ENCODE assay signal across 20 cellular contexts in the genomic region with DNA sequence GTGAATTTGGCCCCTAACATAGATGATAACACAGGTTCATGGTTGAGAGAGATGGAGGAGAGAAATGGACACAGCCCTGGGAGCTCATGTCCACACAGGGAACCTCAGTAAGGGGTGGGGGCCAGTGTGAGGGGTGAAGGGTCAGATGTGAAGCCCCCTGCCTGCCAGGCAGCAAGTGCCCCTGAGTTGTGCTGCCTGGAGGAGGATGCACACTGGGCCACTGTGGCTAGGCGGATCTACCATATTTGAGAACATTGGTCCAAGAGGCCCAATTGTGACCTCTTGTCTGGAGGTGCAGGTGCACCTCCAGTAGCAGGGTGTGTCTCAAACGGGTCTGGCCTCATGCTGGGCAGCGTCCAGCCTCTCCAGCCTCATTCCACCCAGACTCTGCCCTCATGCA.
A peak's percentile ranks its signal among the peaks of the same experiment; 100 is the strongest.
DNase-seq lines count a peak whose midpoint lies in the region; ATAC-seq and TF ChIP-seq lines count a peak whose summit lies in the region.
"Had no signal": no experiment of that assay in that cellular context is flagged by ENCODE, and none has a peak within 500 bp of the region (broad histone marks: within the 10 kb centered on the region; RNA-seq: fewer than 3 reads in every experiment).

No MANE protein-coding gene starts in this region.

- H3K36me3 ChIP-seq in DND-41 (ENCODE audit: insufficient read depth, low read length) (peaks cover 59% of the 10 kb centered on the region), H7 (replicated peaks; ENCODE audit: control insufficient read depth, insufficient read depth, low read length) (no peaks in the 10 kb centered on the region), neuronal stem cell (replicated peaks in 1 of 2; ENCODE audit: control insufficient read depth in 2 of 2, insufficient read depth in 2 of 2, low read length in 2 of 2) (no peaks in the 10 kb centered on the region)
- H3K36me3 ChIP-seq: BE2C, BLaER1 had no signal

- no peaks in the 10 kb centered on the region for H3K79me1 ChIP-seq in neuronal stem cell (ENCODE audit: low read depth, low read length)

- ATAC-seq in DND-41 (ENCODE audit: insufficient read depth, low read depth) (no peak), HG03378 (IDR thresholded peaks at IDR 0.05; ENCODE audit: unreplicated experiment) (no peak), GM18870 (IDR thresholded peaks at IDR 0.05; ENCODE audit: unreplicated experiment) (no peak)

- no peak overlapping the region for H3K4me3 ChIP-seq in DND-41 (ENCODE audit: low read depth in 1 of 2, low read length in 2 of 2)
- H3K4me3 ChIP-seq in H7 (ENCODE audit: insufficient read depth, low read depth, low read length) = no peak overlapping the region
- no peak overlapping the region for H3K4me3 ChIP-seq in neuronal stem cell (ENCODE audit: low read length in 2 of 2)
- H3K4me3 ChIP-seq: BLaER1 had no signal

- H3K79me2 ChIP-seq in DND-41 (ENCODE audit: insufficient read depth, low read length) = peaks cover 8% of the 10 kb centered on the region; the same call in 1 of the 2 replicates

- no peak overlapping the region for H2AFZ ChIP-seq in DND-41 (ENCODE audit: low read depth, low read length)
- H2AFZ ChIP-seq in neuronal stem cell (ENCODE audit: low read length) = no peak overlapping the region

- H2BK12ac ChIP-seq in neuronal stem cell (ENCODE audit: low read length) = no peak overlapping the region

- H3K9me3 ChIP-seq in DND-41 (ENCODE audit: insufficient read depth, low read length, severe bottlenecking) (peaks cover 36% of the 10 kb centered on the region), neuronal stem cell (replicated peaks in 1 of 2; ENCODE audit: control insufficient read depth in 2 of 2, insufficient read depth in 1 of 2, low read depth in 1 of 2, low read length in 2 of 2) (no peaks in the 10 kb centered on the region)
- H3K9me3 ChIP-seq: BE2C had no signal

- no peaks in the 10 kb centered on the region for H4K20me1 ChIP-seq in DND-41 (ENCODE audit: insufficient read depth, low read length)
- H4K20me1 ChIP-seq: BLaER1 had no signal

- H2BK5ac ChIP-seq in neuronal stem cell (ENCODE audit: low read length) = no peak overlapping the region

- no peak overlapping the region for H4K91ac ChIP-seq in neuronal stem cell (ENCODE audit: low read depth, low read length, poor library complexity)

- H2BK15ac ChIP-seq in neuronal stem cell (ENCODE audit: low read length) = no peak overlapping the region

- no peak overlapping the region for H3K9ac ChIP-seq in DND-41 (ENCODE audit: low read depth, low read length)
- no peak overlapping the region for H3K9ac ChIP-seq in neuronal stem cell (ENCODE audit: low read depth, low read length, poor library complexity)
- H3K9ac ChIP-seq: BLaER1 had no signal

- H3K4me2 ChIP-seq in DND-41 (ENCODE audit: insufficient read depth, low read length) = no peak overlapping the region
- H3K4me2 ChIP-seq in neuronal stem cell (ENCODE audit: insufficient read depth, low read length, poor library complexity, severe bottlenecking) = no peak overlapping the region
- H3K4me2 ChIP-seq: BLaER1 had no signal

- TF ChIP-seq CTCF in DND-41 (IDR thresholded peaks at IDR 0.05; ENCODE audit: borderline replicate concordance, extremely low read depth, low read length, poor library complexity, severe bottlenecking) = no peak

- H3K4me1 ChIP-seq in DND-41 (ENCODE audit: insufficient read depth, low read length) (peaks cover 12% of the 10 kb centered on the region), neuronal stem cell (ENCODE audit: control insufficient read depth in 2 of 2, insufficient read depth in 1 of 2, low read depth in 1 of 2, low read length in 2 of 2) (no peaks in the 10 kb centered on the region)
- H3K4me1 ChIP-seq: BE2C had no signal

- H2AK5ac ChIP-seq in neuronal stem cell (ENCODE audit: low read depth, low read length) = no peak overlapping the region

- H3K18ac ChIP-seq in neuronal stem cell (ENCODE audit: low read length) = peak overlapping the region; percentile 5

- H3K14ac ChIP-seq in neuronal stem cell (ENCODE audit: low read length) = no peak overlapping the region

- no CpG with 5 or more reads among the region's 3 CpGs for WGBS in neuronal stem cell (ENCODE audit: extremely low coverage in 2 of 2, insufficient read length in 2 of 2, insufficient replicate concordance in 1 of 2), 2 donors

- no peak for DNase-seq in DND-41
- peak; percentile 17 for DNase-seq in H7
- no peak for DNase-seq in neuronal stem cell (ENCODE audit: low spot score)
- DNase-seq in NCI-H748 (lab: John Stamatoyannopoulos, UW; ENCODE audit: unreplicated experiment) = no peak
- DNase-seq: 8988T; ACHN; BE2C; C1 segment of cervical spinal cord; CD4-positive, alpha-beta memory T cell; CD4-positive, CD25-positive, alpha-beta regulatory T cell; CD8-positive, alpha-beta memory T cell; COR-L47; DMS 273 treated with DMSO at 0.1 percent for 48 hours; DMS153; DMS53; DMS79; GF-D8 had no signal

- H3K23ac ChIP-seq in neuronal stem cell (ENCODE audit: low read depth, low read length, poor library complexity) = no peak overlapping the region

- peak overlapping the region; percentile 73 for H3K27ac ChIP-seq in DND-41 (ENCODE audit: low read length)
- no peak overlapping the region for H3K27ac ChIP-seq in neuronal stem cell (replicated peaks; ENCODE audit: low read length)
- H3K27ac ChIP-seq: BLaER1 had no signal

- H3K4ac ChIP-seq in neuronal stem cell (ENCODE audit: low read length) = no peak overlapping the region

- H3K27me3 ChIP-seq in DND-41 (ENCODE audit: insufficient read depth, low read length, poor library complexity) (no peaks in the 10 kb centered on the region), H7 (ENCODE audit: control insufficient read depth, insufficient read depth, low read length) (no peaks in the 10 kb centered on the region), neuronal stem cell (ENCODE audit: control insufficient read depth in 3 of 3, insufficient read depth in 3 of 3, low read depth in 1 of 3, low read length in 3 of 3) (no peaks in the 10 kb centered on the region)
- H3K27me3 ChIP-seq: BE2C, BLaER1 had no signal

- no peak overlapping the region for H4K8ac ChIP-seq in neuronal stem cell (ENCODE audit: low read depth, low read length)

- H2BK120ac ChIP-seq in neuronal stem cell (ENCODE audit: low read depth, low read length) = no peak overlapping the region
